22 cellular contexts compared by ENCODE assay signal in genomic region chr3:37645801-37646380, GRCh38.
DNase-seq lines count a peak whose midpoint lies in the region; ATAC-seq and TF ChIP-seq lines count a peak whose summit lies in the region.
"Had no signal": no experiment of that assay in that cellular context is flagged by ENCODE, and none has a peak within 500 bp of the region (broad histone marks: within the 10 kb centered on the region; RNA-seq: fewer than 3 reads in every experiment).

No MANE protein-coding gene starts in this region.

- peaks cover 32% of the 10 kb centered on the region for H3K4me1 Mint-ChIP-seq in nephron
- H3K4me1 Mint-ChIP-seq: neural crest cell, T-cell had no signal

- intact Hi-C loops in Right ventricle myocardium inferior (cut with DNase I) (no loop called here), cardiac septum (cut with DNase I) (no loop called here), Right ventricle myocardium superior (cut with DNase I) (no loop called here), aorta (cut with DNase I) (no loop called here)

- no peak overlapping the region for H3K4me3 ChIP-seq in aorta (ENCODE audit: low read length in 2 of 2)
- H3K4me3 ChIP-seq: MG63, PC-9 had no signal

- WGBS in aorta, 2 donors = 4% methylated on average over 2 of the region's 2 CpGs

- H3K9me3 ChIP-seq in aorta (ENCODE audit: control insufficient read depth, low read length) = no peaks in the 10 kb centered on the region
- H3K9me3 ChIP-seq: MG63 had no signal

- DNase-seq in Right ventricle myocardium inferior (ENCODE audit: missing footprints) (no peak), cardiac septum (ENCODE audit: low spot score) (no peak), Right ventricle myocardium superior (peak; percentile 59), aorta (peak; percentile 81 to 82), NCI-H69 (lab: John Stamatoyannopoulos, UW) (no peak), RPMI8226 (no peak), activated T-cell treated with anti-CD3 and anti-CD28 coated beads for 4 hours (no peak)
- DNase-seq: activated CD4-positive, CD25-positive, alpha-beta regulatory T cell treated with anti-CD3 and anti-CD28 coated beads, Interleukin-2, amount 50 U/mL, for 72 hours; activated CD8-positive, alpha-beta T cell treated with anti-CD3 and anti-CD28 coated beads for 36 hours; activated gamma-delta T cell treated with Interleukin-2 at 50 U/mL for 16 hours; activated T-cell treated with anti-CD3 and anti-CD28 coated beads, Interleukin-2, amount 50 U/mL, for 1 hour; cortex of kidney; MG63; NCI-H1417; NK-92 treated with Interleukin-12 subunit alpha and Interleukin-12 subunit beta, amount 100 ng/mL, for 24 hours; PC-9; posterior cingulate gyrus; stimulated activated CD4-positive, alpha-beta T cell treated with anti-CD3 and anti-CD28 coated beads, Interleukin-1b, Interleukin-23, amount 100 ng/mL, for 48 hours; T-cell had no signal

- H3K27ac Mint-ChIP-seq in nephron = peak overlapping the region in 2 of 3 experiments; percentile 53 to 77
- H3K27ac Mint-ChIP-seq: activated CD8-positive, alpha-beta T cell treated with anti-CD3 and anti-CD28 coated beads for 36 hours; T-cell had no signal

- peaks cover 6% of the 10 kb centered on the region for H3K9me3 Mint-ChIP-seq in nephron
- H3K9me3 Mint-ChIP-seq: neural crest cell had no signal

- H3K27me3 ChIP-seq in aorta (ENCODE audit: control insufficient read depth in 1 of 2, insufficient read depth in 2 of 2, low read length in 1 of 2) = no peaks in the 10 kb centered on the region
- H3K27me3 ChIP-seq: MG63 had no signal

- peaks cover 0 to 19% of the 10 kb centered on the region in 2 donors for H3K4me1 ChIP-seq in aorta (ENCODE audit: control insufficient read depth in 1 of 2, insufficient read depth in 2 of 2, low read length in 2 of 2)

- H3K4me3 Mint-ChIP-seq in nephron = no peak overlapping the region
- H3K4me3 Mint-ChIP-seq: activated CD8-positive, alpha-beta T cell treated with anti-CD3 and anti-CD28 coated beads for 36 hours; neural crest cell; T-cell had no signal

- H3K36me3 Mint-ChIP-seq in nephron (ENCODE audit: low read depth) = peaks cover 15% of the 10 kb centered on the region
- H3K36me3 Mint-ChIP-seq: T-cell had no signal

- TF ChIP-seq CTCF in nephron (IDR thresholded peaks at IDR 0.05; ENCODE audit: unreplicated experiment in 3 of 3) = no peak

- ATAC-seq in Right ventricle myocardium inferior (peak; percentile 82), Right ventricle myocardium superior (ENCODE audit: poor library complexity) (peak; percentile 82), aorta (ENCODE audit: low FRiP score) (peak; percentile 89)
- ATAC-seq: activated CD8-positive, alpha-beta T cell treated with anti-CD3 and anti-CD28 coated beads for 36 hours; left lobe of liver; T-cell had no signal

- no peaks in the 10 kb centered on the region for H3K36me3 ChIP-seq in aorta (ENCODE audit: control insufficient read depth in 1 of 2, insufficient read depth in 2 of 2, low read length in 1 of 2)
- H3K36me3 ChIP-seq: MG63 had no signal

- no peaks in the 10 kb centered on the region for H3K27me3 Mint-ChIP-seq in nephron (ENCODE audit: low read depth)
- H3K27me3 Mint-ChIP-seq: activated CD8-positive, alpha-beta T cell treated with anti-CD3 and anti-CD28 coated beads for 36 hours had no signal

- H3K27ac ChIP-seq in aorta (ENCODE audit: low read depth in 1 of 2, low read length in 2 of 2) = peak overlapping the region; percentile 68 to 93
- H3K27ac ChIP-seq: PC-9 had no signal

Comparison
In these comparisons a context has a peak if more than half of its experiments do, and no peak if none do; other contexts are left out.
1. DNase-seq: peak in Right ventricle myocardium superior (single experiment) and aorta (2 of 2); none in Right ventricle myocardium inferior (single experiment), cardiac septum (single experiment), NCI-H69 (single experiment), RPMI8226 (single experiment) and activated T-cell treated with anti-CD3 and anti-CD28 coated beads for 4 hours (single experiment).
2. Peak in every context shown above with its lines, with median percentiles within 50 percentile points of each other: ATAC-seq.